In the genomic region with DNA sequence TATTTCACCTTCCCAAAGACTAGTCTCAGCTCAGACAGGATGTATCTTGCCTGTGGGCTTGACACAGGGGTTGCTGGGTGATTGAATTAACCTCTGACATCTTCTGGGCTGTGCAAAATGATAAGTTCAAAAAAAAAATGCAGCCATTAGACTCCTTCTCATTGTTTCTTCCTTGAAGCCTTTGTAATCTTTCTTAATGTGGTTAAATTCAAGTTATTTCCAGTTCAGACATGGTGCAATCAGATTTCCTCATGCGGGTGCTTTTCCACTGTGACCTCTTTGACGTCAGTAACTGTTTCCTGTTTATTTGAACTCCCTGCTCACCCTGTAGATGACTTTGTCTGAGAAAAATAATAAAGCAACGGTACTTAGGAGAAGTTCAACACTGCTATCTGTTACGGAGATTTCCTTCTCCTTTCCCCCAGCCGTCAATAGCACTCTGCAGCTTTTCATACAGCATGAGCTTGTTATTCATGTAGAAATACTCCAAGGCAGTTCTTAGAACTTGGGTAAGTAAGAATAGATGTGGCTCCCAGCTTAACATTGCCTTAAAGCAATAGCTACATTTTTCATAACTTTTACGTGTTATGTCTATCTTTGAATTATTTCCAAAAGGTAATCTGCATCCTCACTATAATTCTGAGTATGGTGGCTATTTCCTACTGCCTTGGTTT, we compare ENCODE assay signal across 7 cellular contexts.
DNase-seq lines count a peak whose midpoint lies in the region; TF ChIP-seq lines count a peak whose summit lies in the region.

No MANE protein-coding gene starts in this region.

- in situ Hi-C loops in mammary epithelial cell (cut with MboI; ENCODE audit: low sequenced_read_pairs in 2 of 2) = no loop called here

- peak overlapping the region; percentile 92 for H3K27ac Mint-ChIP-seq in T-helper 1 cell treated with Interleukin-12 subunit alpha and Interleukin-12 subunit beta and Interleukin-4 antibody, amounts not matched to agents 30 μg/mL and 1 μg/mL, for 36 hours

- H3K4me3 Mint-ChIP-seq in T-helper 1 cell treated with Interleukin-12 subunit alpha and Interleukin-12 subunit beta and Interleukin-4 antibody, amounts not matched to agents 30 μg/mL and 1 μg/mL, for 36 hours = peak overlapping the region; percentile 65

- H3K4me1 ChIP-seq in mammary epithelial cell (ENCODE audit: insufficient read depth, low read length) (peaks cover 50% of the 10 kb centered on the region), stomach smooth muscle (ENCODE audit: control insufficient read depth, insufficient read depth, low read length) (peaks cover 15% of the 10 kb centered on the region)

- DNase-seq in HFF-Myc (ENCODE audit: extremely low read depth, low read depth) = peak; percentile 65
- peak; percentile 90 for DNase-seq in mammary epithelial cell
- DNase-seq in lower leg skin (ENCODE audit: low spot score in 2 of 2) = peak; percentile 60 to 67
- no peak for DNase-seq in dedifferentiated amniotic fluid mesenchymal stem cell (ENCODE audit: extremely low spot score)
- DNase-seq in NCI-H2081 (lab: John Stamatoyannopoulos, UW) = no peak

- no peaks in the 10 kb centered on the region for H3K9me3 ChIP-seq in mammary epithelial cell (replicated peaks; ENCODE audit: insufficient read depth, low read length)
- no peaks in the 10 kb centered on the region for H3K9me3 ChIP-seq in stomach smooth muscle (ENCODE audit: control insufficient read depth in 2 of 2, low read length in 2 of 2)

- H3K36me3 ChIP-seq in mammary epithelial cell (ENCODE audit: insufficient read depth, low read length) = no peaks in the 10 kb centered on the region
- H3K36me3 ChIP-seq in stomach smooth muscle (ENCODE audit: control insufficient read depth in 2 of 2, insufficient read depth in 2 of 2, low read length in 2 of 2) = no peaks in the 10 kb centered on the region

- H3K9ac ChIP-seq in mammary epithelial cell (ENCODE audit: insufficient read depth, low read length) = peak overlapping the region; percentile 44
- peak overlapping the region in 1 of 2 donors; percentile 23 for H3K9ac ChIP-seq in stomach smooth muscle (ENCODE audit: low read length in 2 of 2)

- H3K9me3 Mint-ChIP-seq in T-helper 1 cell treated with Interleukin-12 subunit alpha and Interleukin-12 subunit beta and Interleukin-4 antibody, amounts not matched to agents 30 μg/mL and 1 μg/mL, for 36 hours = no peaks in the 10 kb centered on the region

- H3K79me2 ChIP-seq in mammary epithelial cell (ENCODE audit: insufficient read depth, low read length) = no peaks in the 10 kb centered on the region

- no peaks in the 10 kb centered on the region for H3K27me3 Mint-ChIP-seq in T-helper 1 cell treated with Interleukin-12 subunit alpha and Interleukin-12 subunit beta and Interleukin-4 antibody, amounts not matched to agents 30 μg/mL and 1 μg/mL, for 36 hours (ENCODE audit: low read depth)

- no peak overlapping the region for H3K4me3 ChIP-seq in HFF-Myc (replicated peaks; ENCODE audit: low read depth, low read length)
- H3K4me3 ChIP-seq in mammary epithelial cell (replicated peaks in 1 of 3; ENCODE audit: insufficient read depth in 1 of 3, low read depth in 2 of 3, low read length in 3 of 3) = no peak overlapping the region
- H3K4me3 ChIP-seq in lower leg skin (ENCODE audit: low read depth, poor library complexity, severe bottlenecking) = no peak overlapping the region
- H3K4me3 ChIP-seq in stomach smooth muscle (ENCODE audit: low read length in 2 of 2) = no peak overlapping the region

- no peaks in the 10 kb centered on the region for H3K27me3 ChIP-seq in mammary epithelial cell (ENCODE audit: insufficient read depth, low read length)
- no peaks in the 10 kb centered on the region for H3K27me3 ChIP-seq in stomach smooth muscle (ENCODE audit: control insufficient read depth in 1 of 2, insufficient read depth in 2 of 2, low read length in 2 of 2)

- intact Hi-C loops in mammary epithelial cell (cut with micrococcal nuclease) = loop anchor here (5.0 kb wide), 1 partner anchor 35 kb away; no protein-coding TSS in a partner anchor
- intact Hi-C loops in lower leg skin (cut with DNase I; ENCODE audit: low total_unique reads) = loop anchor here (10.0 kb wide), 1 partner anchor 248 kb away; no protein-coding TSS in a partner anchor

- H2AFZ ChIP-seq in mammary epithelial cell (ENCODE audit: low read depth, low read length) = peak overlapping the region; percentile 8

- CTCF ChIA-PET in mammary epithelial cell (lab: Charles Lee; ENCODE audit: low non-redundant PET) = interaction anchor here (0.6 kb wide), 1 partner anchor 86 kb away, joined by 4 read pairs; no protein-coding TSS in a partner anchor

- dilution Hi-C loops in mammary epithelial cell (cut with HindIII; ENCODE audit: low sequenced_read_pairs) = loop anchor here (5.0 kb wide), 1 partner anchor 60 kb away; no protein-coding TSS in a partner anchor

- no peaks in the 10 kb centered on the region for H4K20me1 ChIP-seq in mammary epithelial cell (ENCODE audit: insufficient read depth, low read length)

- TF ChIP-seq POLR2A in lower leg skin (IDR thresholded peaks at IDR 0.05) = no peak

- H3K4me1 Mint-ChIP-seq in T-helper 1 cell treated with Interleukin-12 subunit alpha and Interleukin-12 subunit beta and Interleukin-4 antibody, amounts not matched to agents 30 μg/mL and 1 μg/mL, for 36 hours (ENCODE audit: low read depth) = peaks cover 86% of the 10 kb centered on the region

- H3K4me2 ChIP-seq in mammary epithelial cell (ENCODE audit: insufficient read depth, low read depth, low read length) = peak overlapping the region; percentile 3

- WGBS in mammary epithelial cell (ENCODE audit: low coverage, missing lambda C conversion rate) = 57% methylated on average over 6 of the region's 6 CpGs
- 45 to 51% methylated on average over 6 of the region's 6 CpGs for WGBS in lower leg skin, 2 donors

- H3K27ac ChIP-seq in mammary epithelial cell (ENCODE audit: insufficient read depth, low read depth, low read length) (peak overlapping the region; percentile 50), stomach smooth muscle (ENCODE audit: low read length) (peak overlapping the region; percentile 70)

- no TSS peak for BruUV-seq in mammary epithelial cell (replicated peaks; lab: Mats Ljungman, UMichigan)

- no peak for TF ChIP-seq CTCF in HFF-Myc (IDR thresholded peaks at IDR 0.05; ENCODE audit: low read depth, low read length, missing control alignments)
- TF ChIP-seq CTCF in mammary epithelial cell (conservative IDR thresholded peaks at IDR 0.05 in 1 of 2, IDR thresholded peaks at IDR 0.05 in 1 of 2; ENCODE audit: extremely low read depth in 1 of 2, insufficient read depth in 1 of 2, low read depth in 1 of 2, low read length in 2 of 2) = no peak
- TF ChIP-seq CTCF in lower leg skin (IDR thresholded peaks at IDR 0.05) = no peak

- H3K36me3 Mint-ChIP-seq in T-helper 1 cell treated with Interleukin-12 subunit alpha and Interleukin-12 subunit beta and Interleukin-4 antibody, amounts not matched to agents 30 μg/mL and 1 μg/mL, for 36 hours (ENCODE audit: low read depth) = peaks cover 32% of the 10 kb centered on the region

Comparison
In these comparisons a context has a peak if more than half of its experiments do, and no peak if none do; other contexts are left out.
1. DNase-seq: peak in HFF-Myc (single experiment), mammary epithelial cell (single experiment) and lower leg skin (2 of 2); none in dedifferentiated amniotic fluid mesenchymal stem cell (single experiment) and NCI-H2081 (0 of 2).